8 cellular contexts compared by ENCODE assay signal in genomic region chr5:134225780-134226440, GRCh38. TPM values are rescaled to one million over a fixed set of nuclear protein-coding genes. Genes with fewer than 3 reads are reported as not detected.
DNase-seq lines count a peak whose midpoint lies in the region; ATAC-seq, FAIRE-seq and TF ChIP-seq lines count a peak whose summit lies in the region.

PPP2CA (minus strand) TSS chr5:134226073; CDS start chr5:134225861, 212 bp downstream.

- peak within 1 kb of the TSS; percentile 100 for H3K27ac ChIP-seq in smooth muscle cell (ENCODE audit: low read depth)

- H3K4me3 ChIP-seq in AG04449 (ENCODE audit: low read depth, low read length), result peak within 1 kb of the TSS; percentile 93
- peak within 1 kb of the TSS; percentile 98 for H3K4me3 ChIP-seq in WI38 (ENCODE audit: low read depth, low read length)
- peak within 1 kb of the TSS; percentile 98 for H3K4me3 ChIP-seq in bronchial epithelial cell (ENCODE audit: low read depth, low read length)
- peak within 1 kb of the TSS; percentile 83 for H3K4me3 ChIP-seq in smooth muscle cell

- no peaks in the 10 kb centered on the region for H3K9me3 ChIP-seq in smooth muscle cell (replicated peaks; ENCODE audit: low read depth)

- ATAC-seq in GM18907 (IDR thresholded peaks at IDR 0.05; ENCODE audit: unreplicated experiment), result peak; percentile 86
- ATAC-seq in HG03159 (IDR thresholded peaks at IDR 0.05; ENCODE audit: unreplicated experiment), result peak; percentile 81

- CTCF ChIA-PET in AG04449 (lab: Yijun Ruan, JAX), result interaction anchor here (0.7 to 2.1 kb wide), 14 partner anchors 12 to 64 kb away, joined by 3 to 10 read pairs (median 4); partner anchors contain the start of gene SKP1

- H3K27me3 ChIP-seq in bronchial epithelial cell (ENCODE audit: control insufficient read depth, insufficient read depth, low read length), result no peaks in the 10 kb centered on the region
- no peaks in the 10 kb centered on the region for H3K27me3 ChIP-seq in smooth muscle cell (ENCODE audit: low read depth)

- POLR2A ChIA-PET in AG04449 (lab: Yijun Ruan, JAX), result interaction anchor here (0.6 to 2.3 kb wide), 7 partner anchors 10 to 63 kb away, joined by 3 to 28 read pairs (median 5); partner anchors contain the start of gene SKP1

- no peak for FAIRE-seq in bronchial epithelial cell (lab: Jason Lieb, UNC)

- peak within 1 kb of the TSS; percentile 94 for H2AFZ ChIP-seq in smooth muscle cell (ENCODE audit: low read depth)

- H3K9ac ChIP-seq in smooth muscle cell (ENCODE audit: low read depth), result peak within 1 kb of the TSS; percentile 100

- TF ChIP-seq CTCF in AG04449 (IDR thresholded peaks at IDR 0.05; ENCODE audit: insufficient read depth, low read length, missing control alignments), result no peak
- TF ChIP-seq CTCF in WI38 (IDR thresholded peaks at IDR 0.05; ENCODE audit: low read depth, low read length), result no peak
- TF ChIP-seq CTCF in bronchial epithelial cell (IDR thresholded peaks at IDR 0.05; ENCODE audit: insufficient read depth, low read length, severe bottlenecking), result no peak
- TF ChIP-seq CTCF in smooth muscle cell (IDR thresholded peaks at IDR 0.05; ENCODE audit: borderline replicate concordance, insufficient read depth, poor library complexity, severe bottlenecking), result no peak

- peak within 1 kb of the TSS; percentile 88 for H3K4me2 ChIP-seq in smooth muscle cell

- H3K4me1 ChIP-seq in smooth muscle cell (ENCODE audit: low read depth), result peaks cover 26% of the 10 kb centered on the region

- DNase-seq in AG04449 (ENCODE audit: low read depth, low spot score) (peak; percentile 90), NCI-H2227 treated with DMSO at 0.1 percent for 48 hours (lab: John Stamatoyannopoulos, UW) (peak; percentile 93), bronchial epithelial cell (ENCODE audit: low read depth) (peak; percentile 98), iPS-NIHi11 (ENCODE audit: low spot score) (peak; percentile 95), smooth muscle cell (lab: John Stamatoyannopoulos, UW; ENCODE audit: unreplicated experiment) (peak; percentile 99)

- WGBS in smooth muscle cell (ENCODE audit: low lambda C conversion rate), result 1% methylated on average over 70 of the region's 73 CpGs

- peaks cover under 1% of the 10 kb centered on the region for H3K36me3 ChIP-seq in bronchial epithelial cell (ENCODE audit: control insufficient read depth, insufficient read depth, low read length)
- no peaks in the 10 kb centered on the region for H3K36me3 ChIP-seq in smooth muscle cell (ENCODE audit: low read depth)

- H3K79me2 ChIP-seq in smooth muscle cell (ENCODE audit: low read depth), result peaks cover 50% of the 10 kb centered on the region

- peaks cover 4% of the 10 kb centered on the region for H3F3A ChIP-seq in smooth muscle cell (ENCODE audit: low read depth)

- peaks cover 43% of the 10 kb centered on the region for H4K20me1 ChIP-seq in smooth muscle cell (ENCODE audit: low read depth)

RNA-seq across cellular contexts. Expression of gene PPP2CA, which starts in this region (rescaled TPM):
- total RNA-seq in bronchial epithelial cell, result 109 and 133 TPM in 2 replicates
- 82.4 and 178 TPM in 2 replicates for total RNA-seq in smooth muscle cell
- 243 and 244 TPM in 2 replicates for polyA plus RNA-seq in smooth muscle cell

Comparison
In these comparisons a context has a peak if more than half of its experiments do, and no peak if none do; other contexts are left out.
1. Peak in every context shown above with its lines: DNase-seq, ATAC-seq, H3K4me3 ChIP-seq and H3K27ac ChIP-seq.